17 cellular contexts compared by ENCODE assay signal in the genomic region with DNA sequence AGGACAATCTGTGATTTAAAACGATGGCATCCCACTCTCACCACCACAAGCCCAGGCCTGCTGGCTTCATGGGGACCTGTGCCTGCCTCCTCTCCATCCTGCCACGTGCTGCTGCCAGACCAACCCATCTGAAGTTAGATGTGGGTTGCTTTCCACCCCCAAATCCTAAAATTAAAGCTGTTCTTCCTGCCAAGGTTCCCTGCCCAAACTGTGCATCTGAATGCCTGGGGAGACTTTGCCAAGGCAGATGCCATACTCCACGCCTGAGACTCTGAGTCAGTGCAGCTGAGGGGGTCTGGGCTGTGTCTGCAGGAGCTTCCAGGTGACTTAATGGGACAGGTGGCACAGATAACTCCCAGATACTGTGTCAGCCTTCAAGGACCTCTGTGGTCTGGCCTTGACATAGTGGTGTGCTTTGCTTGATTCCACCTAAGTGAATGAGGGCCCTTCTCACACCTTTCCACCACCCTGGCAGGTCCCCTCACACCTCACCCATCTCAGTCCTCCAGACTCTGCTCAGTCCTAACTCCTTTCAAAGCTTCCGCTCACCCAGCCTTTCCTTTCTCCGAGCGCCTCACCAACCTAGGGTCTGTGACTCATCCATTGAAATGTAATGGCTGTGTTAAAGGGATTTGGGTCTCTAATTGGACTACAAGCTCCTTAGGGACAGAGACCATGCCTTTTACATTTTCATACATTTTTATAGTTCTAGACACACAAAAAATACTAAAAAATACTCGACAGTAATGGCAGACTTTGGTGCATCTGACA. TPM values are rescaled to one million over a fixed set of nuclear protein-coding genes. Genes with fewer than 3 reads are reported as not detected.
DNase-seq lines count a peak whose midpoint lies in the region; ATAC-seq and TF ChIP-seq lines count a peak whose summit lies in the region.
"Had no signal": no experiment of that assay in that cellular context is flagged by ENCODE, and none has a peak within 500 bp of the region (broad histone marks: within the 10 kb centered on the region; RNA-seq: fewer than 3 reads in every experiment).

No MANE protein-coding gene starts in this region.

- H3K27ac ChIP-seq in endodermal cell (ENCODE audit: low read depth, low read length): no peak overlapping the region
- H3K27ac ChIP-seq: A549; BLaER1 treated with 17β-estradiol and CSF1 and Interleukin-3, amounts not matched to agents 10 nM and 100 nM; GM23248 had no signal

- H3K4me3 ChIP-seq in H7 (ENCODE audit: insufficient read depth, low read depth, low read length) (no peak overlapping the region), endodermal cell (ENCODE audit: low read length) (no peak overlapping the region)
- H3K4me3 ChIP-seq: A549; BLaER1 treated with 17β-estradiol and CSF1 and Interleukin-3, amounts not matched to agents 10 nM and 100 nM; GM23248 had no signal

- H3K27me3 Mint-ChIP-seq in endodermal cell (ENCODE audit: insufficient read depth): peaks cover 1% of the 10 kb centered on the region
- H3K27me3 Mint-ChIP-seq in activated CD8-positive, alpha-beta T cell treated with anti-CD3 and anti-CD28 coated beads, Interleukin-2, amount 10 ng/mL, durations not matched to agents 7 days and 5 days (ENCODE audit: low read depth): peaks cover 9% of the 10 kb centered on the region
- H3K27me3 Mint-ChIP-seq: CD4-positive, CD25-positive, alpha-beta regulatory T cell had no signal

- peaks cover 1% of the 10 kb centered on the region for H3K36me3 Mint-ChIP-seq in endodermal cell (ENCODE audit: low read depth)
- H3K36me3 Mint-ChIP-seq in activated CD8-positive, alpha-beta T cell treated with anti-CD3 and anti-CD28 coated beads, Interleukin-2, amount 10 ng/mL, durations not matched to agents 7 days and 5 days (ENCODE audit: low read depth): no peaks in the 10 kb centered on the region
- H3K36me3 Mint-ChIP-seq: CD4-positive, CD25-positive, alpha-beta regulatory T cell had no signal

- ATAC-seq in GM19455 (IDR thresholded peaks at IDR 0.05; ENCODE audit: unreplicated experiment): no peak
- no peak for ATAC-seq in activated CD8-positive, alpha-beta T cell treated with anti-CD3 and anti-CD28 coated beads, Interleukin-2, amount 10 ng/mL, durations not matched to agents 7 days and 5 days
- ATAC-seq: A549 had no signal

- 78 to 95% methylated on average over 3 to 7 of the region's 7 CpGs for WGBS in endodermal cell (ENCODE audit: insufficient coverage in 1 of 2, insufficient read length in 1 of 2), 2 experiments

- peak; percentile 30 for DNase-seq in H7
- peak; percentile 18 for DNase-seq in NCI-H82 treated with DMSO at 0.1 percent for 48 hours (lab: John Stamatoyannopoulos, UW; ENCODE audit: unreplicated experiment)
- DNase-seq in endodermal cell: peak; percentile 66
- peak in 8 of 10 donors; percentile 43 to 94 (median 71) for DNase-seq in posterior cingulate gyrus
- no peak for DNase-seq in NCI-H524 treated with DMSO at 0.1 percent for 48 hours (lab: John Stamatoyannopoulos, UW)
- no peak for DNase-seq in A172 (ENCODE audit: low spot score)
- no peak for DNase-seq in activated CD8-positive, alpha-beta T cell treated with anti-CD3 and anti-CD28 coated beads, Interleukin-2, amount 10 ng/mL, durations not matched to agents 7 days and 5 days
- DNase-seq: AML-193; CD4-positive, CD25-positive, alpha-beta regulatory T cell; DMS53; GF-D8; GM23248; H9 had no signal

- no peak for TF ChIP-seq CTCF in endodermal cell (conservative IDR thresholded peaks at IDR 0.05)

- POLR2A ChIA-PET in activated CD8-positive, alpha-beta T cell treated with anti-CD3 and anti-CD28 coated beads, Interleukin-2, amount 10 ng/mL, durations not matched to agents 7 days and 5 days (lab: Charles Lee): no interaction called here

- no peaks in the 10 kb centered on the region for H3K9me3 Mint-ChIP-seq in endodermal cell
- H3K9me3 Mint-ChIP-seq in activated CD8-positive, alpha-beta T cell treated with anti-CD3 and anti-CD28 coated beads, Interleukin-2, amount 10 ng/mL, durations not matched to agents 7 days and 5 days (ENCODE audit: insufficient read depth): no peaks in the 10 kb centered on the region
- H3K9me3 Mint-ChIP-seq: CD4-positive, CD25-positive, alpha-beta regulatory T cell; H9 had no signal

- H3K4me1 Mint-ChIP-seq in endodermal cell: peaks cover 6% of the 10 kb centered on the region
- H3K4me1 Mint-ChIP-seq in activated CD8-positive, alpha-beta T cell treated with anti-CD3 and anti-CD28 coated beads, Interleukin-2, amount 10 ng/mL, durations not matched to agents 7 days and 5 days (ENCODE audit: low read depth): peaks cover 3% of the 10 kb centered on the region
- H3K4me1 Mint-ChIP-seq: CD4-positive, CD25-positive, alpha-beta regulatory T cell had no signal

- CTCF ChIA-PET in activated CD8-positive, alpha-beta T cell treated with anti-CD3 and anti-CD28 coated beads, Interleukin-2, amount 10 ng/mL, durations not matched to agents 7 days and 5 days (lab: Charles Lee): no interaction called here

- intact Hi-C loops in posterior cingulate gyrus (cut with DNase I): no loop called here

- H3K4me1 ChIP-seq in endodermal cell (ENCODE audit: control insufficient read depth, insufficient read depth, low read length): no peaks in the 10 kb centered on the region

- no peak overlapping the region for H3K9ac ChIP-seq in endodermal cell (ENCODE audit: extremely low read depth, low read length, poor library complexity, severe bottlenecking)
- H3K9ac ChIP-seq: BLaER1 treated with 17β-estradiol and CSF1 and Interleukin-3, amounts not matched to agents 10 nM and 100 nM; GM23248 had no signal

- H3K27me3 ChIP-seq in H7 (ENCODE audit: control insufficient read depth, insufficient read depth, low read length) (peaks cover 3% of the 10 kb centered on the region; the same call in 1 of the 2 replicates), endodermal cell (ENCODE audit: control insufficient read depth, insufficient read depth, low read length, poor library complexity, severe bottlenecking) (no peaks in the 10 kb centered on the region)
- H3K27me3 ChIP-seq: BLaER1 treated with 17β-estradiol and CSF1 and Interleukin-3, amounts not matched to agents 10 nM and 100 nM had no signal

- no peak overlapping the region for H3K27ac Mint-ChIP-seq in endodermal cell
- H3K27ac Mint-ChIP-seq in activated CD8-positive, alpha-beta T cell treated with anti-CD3 and anti-CD28 coated beads, Interleukin-2, amount 10 ng/mL, durations not matched to agents 7 days and 5 days: no peak overlapping the region
- H3K27ac Mint-ChIP-seq: CD4-positive, CD25-positive, alpha-beta regulatory T cell had no signal

- no peaks in the 10 kb centered on the region for H3K36me3 ChIP-seq in H7 (replicated peaks; ENCODE audit: control insufficient read depth, insufficient read depth, low read length)
- H3K36me3 ChIP-seq in endodermal cell (ENCODE audit: control insufficient read depth, insufficient read depth, low read length): no peaks in the 10 kb centered on the region
- H3K36me3 ChIP-seq: BLaER1 treated with 17β-estradiol and CSF1 and Interleukin-3, amounts not matched to agents 10 nM and 100 nM had no signal

- no peaks in the 10 kb centered on the region for H3K9me3 ChIP-seq in endodermal cell (ENCODE audit: control insufficient read depth, low read length)
- H3K9me3 ChIP-seq: A549; BLaER1 treated with 17β-estradiol and CSF1 and Interleukin-3, amounts not matched to agents 10 nM and 100 nM had no signal

- no peak overlapping the region for H3K4me3 Mint-ChIP-seq in endodermal cell
- no peak overlapping the region for H3K4me3 Mint-ChIP-seq in activated CD8-positive, alpha-beta T cell treated with anti-CD3 and anti-CD28 coated beads, Interleukin-2, amount 10 ng/mL, durations not matched to agents 7 days and 5 days
- H3K4me3 Mint-ChIP-seq: CD4-positive, CD25-positive, alpha-beta regulatory T cell; H9 had no signal

RNA-seq across cellular contexts. Expression of a gene that starts 18.6 kb away (rescaled TPM):
- 1.6 TPM in 2 replicates for total RNA-seq in H7 (2014; rRNA removed; shearing (Covaris generic))
- 1 to 10 TPM in 1 of 2 donors, under 1 TPM in 1; 1.00 to 4.0 TPM for total RNA-seq in endodermal cell
- 2.3 TPM for polyA plus RNA-seq in endodermal cell (2013, experiment 1 of 2)
- 2.6 TPM for polyA plus RNA-seq in endodermal cell (2013, experiment 2 of 2)
- total RNA-seq in A172 (2014; rRNA removed; shearing (Covaris generic)): not detected in 2 replicates
- total RNA-seq in activated CD8-positive, alpha-beta T cell treated with anti-CD3 and anti-CD28 coated beads, Interleukin-2, amount 10 ng/mL, durations not matched to agents 7 days and 5 days: not detected
- total RNA-seq: CD4-positive, CD25-positive, alpha-beta regulatory T cell; HT-29 had no signal

RNA-seq across cellular contexts. Expression of a gene that starts 38.6 kb away (rescaled TPM):
- total RNA-seq in H7 (2014; rRNA removed; shearing (Covaris generic)): 0.85 and 1.1 TPM in 2 replicates
- 1 to 10 TPM in 1 of 2 donors, under 1 TPM in 1; 0.27 to 1.0 TPM for total RNA-seq in endodermal cell
- 6.9 TPM for polyA plus RNA-seq in endodermal cell (2013, experiment 1 of 2)
- polyA plus RNA-seq in endodermal cell (2013, experiment 2 of 2): 5.3 TPM
- 0.67 and 1.0 TPM in 2 replicates for total RNA-seq in A172 (2014; rRNA removed; shearing (Covaris generic))
- total RNA-seq in activated CD8-positive, alpha-beta T cell treated with anti-CD3 and anti-CD28 coated beads, Interleukin-2, amount 10 ng/mL, durations not matched to agents 7 days and 5 days: under 1 TPM; 0.05 to 0.08 TPM
- total RNA-seq: CD4-positive, CD25-positive, alpha-beta regulatory T cell; HT-29 had no signal
- polyA plus RNA-seq: CD4-positive, CD25-positive, alpha-beta regulatory T cell had no signal

Comparison
In these comparisons a context has a peak if more than half of its experiments do, and no peak if none do; other contexts are left out.
1. DNase-seq: peak in H7 (single experiment), NCI-H82 treated with DMSO at 0.1 percent for 48 hours (single experiment), endodermal cell (single experiment) and posterior cingulate gyrus (8 of 10); none in NCI-H524 treated with DMSO at 0.1 percent for 48 hours (single experiment), A172 (single experiment) and activated CD8-positive, alpha-beta T cell treated with anti-CD3 and anti-CD28 coated beads, Interleukin-2, amount 10 ng/mL, durations not matched to agents 7 days and 5 days (single experiment).